In the genomic region with DNA sequence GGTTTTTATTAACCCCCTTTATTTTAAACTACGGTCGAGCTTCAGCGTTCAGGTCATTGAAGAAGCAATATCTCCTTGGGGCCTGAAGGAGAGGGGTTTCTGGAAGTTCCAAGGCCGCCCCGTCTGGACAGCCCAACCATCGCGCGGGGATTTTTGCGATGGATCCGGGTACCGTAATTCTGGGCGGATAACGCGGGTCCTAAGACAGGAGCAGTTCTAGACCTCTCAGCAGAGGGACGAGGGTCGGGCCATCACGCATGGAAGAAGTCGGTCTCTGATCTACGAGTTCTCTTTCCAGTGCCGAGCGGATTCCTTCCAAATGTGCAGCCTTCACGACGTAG, we compare ENCODE assay signal across 8 cellular contexts. TPM values are rescaled to one million over a fixed set of nuclear protein-coding genes. Genes with fewer than 3 reads are reported as not detected.
DNase-seq lines count a peak whose midpoint lies in the region; ATAC-seq and TF ChIP-seq lines count a peak whose summit lies in the region.

No MANE protein-coding gene starts in this region.

- intact Hi-C loops in testis (cut with DNase I; ENCODE audit: low total_unique reads): loop anchor here (5.0 to 10.0 kb wide), 2 partner anchors 36 to 62 kb away; partner anchors contain the start of gene HES7

- no peak overlapping the region for H2BK15ac ChIP-seq in H9 (ENCODE audit: low read depth, low read length)

- H3K27ac Mint-ChIP-seq in H9: no peak overlapping the region

- H3K18ac ChIP-seq in H9 (ENCODE audit: insufficient read length, low read depth, low read length): no peak overlapping the region

- H3K23me2 ChIP-seq in H9 (ENCODE audit: insufficient read length, low read depth, low read length, poor library complexity, severe bottlenecking): peaks cover 19% of the 10 kb centered on the region

- peaks cover 27% of the 10 kb centered on the region for H3F3A ChIP-seq in SU-DHL-6 (ENCODE audit: insufficient read depth)

- no peak for DNase-seq in H9
- no peak for DNase-seq in testis
- no peak for DNase-seq in effector CD8-positive, alpha-beta T cell (lab: John Stamatoyannopoulos, UW)
- no peak for DNase-seq in GM13977 (ENCODE audit: low spot score)

- H3K79me1 ChIP-seq in H9 (ENCODE audit: insufficient read depth, low read depth, low read length, poor library complexity, severe bottlenecking): no peaks in the 10 kb centered on the region

- H2AFZ ChIP-seq in H9 (ENCODE audit: low read length) (no peak overlapping the region), SU-DHL-6 (ENCODE audit: low read depth, low read length, severe bottlenecking) (peak overlapping the region; percentile 85)

- no peak overlapping the region for H3K27ac ChIP-seq in H9 (ENCODE audit: insufficient read length, low read depth, low read length)
- peak overlapping the region; percentile 86 for H3K27ac ChIP-seq in SU-DHL-6 (ENCODE audit: low read depth, low read length)
- no peak overlapping the region for H3K27ac ChIP-seq in iPS-20b (ENCODE audit: low read length)
- H3K27ac ChIP-seq in testis: peak overlapping the region; percentile 96

- ATAC-seq in GM19324 (IDR thresholded peaks at IDR 0.05; ENCODE audit: low FRiP score, unreplicated experiment): no peak
- no peak for ATAC-seq in GM19351 (IDR thresholded peaks at IDR 0.05; ENCODE audit: unreplicated experiment)

- H4K20me1 ChIP-seq in H9 (ENCODE audit: control insufficient read depth, insufficient read depth, insufficient read length) (peaks cover 3% of the 10 kb centered on the region), SU-DHL-6 (ENCODE audit: low read depth, low read length) (no peaks in the 10 kb centered on the region)

- H3K4me2 ChIP-seq in H9 (ENCODE audit: insufficient read depth, insufficient read length, low read length) (peak overlapping the region; percentile 99), SU-DHL-6 (ENCODE audit: low read depth, low read length, poor library complexity, severe bottlenecking) (peak overlapping the region; percentile 78)

- TF ChIP-seq CTCF in H9 (conservative IDR thresholded peaks at IDR 0.05) (no peak), SU-DHL-6 (IDR thresholded peaks at IDR 0.05; ENCODE audit: insufficient read depth, low read length, poor library complexity, severe bottlenecking) (peak; percentile 11), testis (IDR thresholded peaks at IDR 0.05) (peak in 2 of 3 experiments; percentile 24 to 51), GM13977 (IDR thresholded peaks at IDR 0.05; ENCODE audit: extremely low read depth, insufficient read depth, missing control alignments) (no peak)

- H3K14ac ChIP-seq in H9 (ENCODE audit: insufficient read depth, low read length): no peak overlapping the region

- WGBS in H9 (ENCODE audit: extremely low coverage, insufficient read length, low lambda C conversion rate): no CpG with 5 or more reads among the region's 23 CpGs
- WGBS in testis, 2 donors: 0% methylated on average over 17 to 23 of the region's 23 CpGs

- no peaks in the 10 kb centered on the region for H3K9me2 ChIP-seq in SU-DHL-6 (replicated peaks; ENCODE audit: insufficient read depth, low read length)

- no peaks in the 10 kb centered on the region for H3K9me3 ChIP-seq in H9 (ENCODE audit: control insufficient read depth, low read depth, low read length)
- no peaks in the 10 kb centered on the region for H3K9me3 ChIP-seq in SU-DHL-6 (ENCODE audit: insufficient read depth, low read length)
- no peaks in the 10 kb centered on the region for H3K9me3 ChIP-seq in iPS-20b (ENCODE audit: insufficient read depth, low read depth, low read length)
- H3K9me3 ChIP-seq in testis: no peaks in the 10 kb centered on the region

- in situ Hi-C loops in GM13977 (cut with MboI; ENCODE audit: low pct_unique_long_range_greater_than_20kb, low sequenced_read_pairs, unreplicated experiment): no loop called here

- peaks cover 2% of the 10 kb centered on the region; the same call in 1 of the 2 replicates for H3K27me3 ChIP-seq in H9 (ENCODE audit: insufficient read depth, low read length)
- H3K27me3 ChIP-seq in SU-DHL-6 (ENCODE audit: low read length): no peaks in the 10 kb centered on the region
- H3K27me3 ChIP-seq in iPS-20b (ENCODE audit: insufficient read depth, low read length): peaks cover 18% of the 10 kb centered on the region
- H3K27me3 ChIP-seq in testis: no peaks in the 10 kb centered on the region

- H3K4me3 Mint-ChIP-seq in H9: no peak overlapping the region

- no peak overlapping the region for H2BK12ac ChIP-seq in H9 (ENCODE audit: insufficient read length, low read depth, low read length)

- H4K91ac ChIP-seq in H9 (ENCODE audit: insufficient read length, low read depth, low read length): no peak overlapping the region

- H3K36me3 ChIP-seq in SU-DHL-6 (ENCODE audit: low read length) (no peaks in the 10 kb centered on the region), iPS-20b (ENCODE audit: insufficient read depth, low read depth, low read length) (no peaks in the 10 kb centered on the region), testis (ENCODE audit: low read depth, missing control alignments) (no peaks in the 10 kb centered on the region)

- TF ChIP-seq POLR2A in testis (IDR thresholded peaks at IDR 0.05): no peak

- H3K9ac ChIP-seq in H9 (ENCODE audit: extremely low read depth, insufficient read length, low read length): peak overlapping the region; percentile 40
- H3K9ac ChIP-seq in SU-DHL-6 (ENCODE audit: low read length): peak overlapping the region; percentile 75
- H3K9ac ChIP-seq in iPS-20b (ENCODE audit: low read depth, low read length): peak overlapping the region; percentile 82; the same call in 1 of the 2 replicates

- H3K4me1 ChIP-seq in H9 (ENCODE audit: insufficient read depth, low read length): peaks cover 9% of the 10 kb centered on the region; the same call in 1 of the 2 replicates
- H3K4me1 ChIP-seq in iPS-20b (ENCODE audit: insufficient read depth, low read length): peaks cover 12% of the 10 kb centered on the region; the same call in 1 of the 2 replicates
- peaks cover 24% of the 10 kb centered on the region for H3K4me1 ChIP-seq in testis

- peak overlapping the region; percentile 84 for H3K4me3 ChIP-seq in SU-DHL-6 (ENCODE audit: insufficient read depth, low read length, poor library complexity, severe bottlenecking)
- peak overlapping the region; percentile 80 for H3K4me3 ChIP-seq in iPS-20b (ENCODE audit: low read length)
- peak overlapping the region; percentile 74 to 76 for H3K4me3 ChIP-seq in testis

- no peaks in the 10 kb centered on the region for H3K9me3 Mint-ChIP-seq in H9

- H2BK120ac ChIP-seq in H9 (ENCODE audit: low read depth, low read length, poor library complexity, severe bottlenecking): no peak overlapping the region

- H3K23ac ChIP-seq in H9 (ENCODE audit: insufficient read length, low read depth, low read length): no peak overlapping the region

- no peak overlapping the region for H3K56ac ChIP-seq in H9 (ENCODE audit: insufficient read length, low read depth, low read length)

- no peak overlapping the region for H2AK5ac ChIP-seq in H9 (ENCODE audit: insufficient read length, low read length)

- H3K79me2 ChIP-seq in H9 (ENCODE audit: insufficient read depth, low read length) (no peaks in the 10 kb centered on the region), SU-DHL-6 (ENCODE audit: insufficient read depth, low read length) (peaks cover 13% of the 10 kb centered on the region; the same call in 1 of the 2 replicates)

- no peak overlapping the region for H3T11ph ChIP-seq in H9 (ENCODE audit: low read length)

- H3K4ac ChIP-seq in H9 (ENCODE audit: low read depth, low read length): no peak overlapping the region

- H3K4me1 Mint-ChIP-seq in H9: peaks cover 12 to 15% of the 10 kb centered on the region in 2 experiments

- H2BK5ac ChIP-seq in H9 (ENCODE audit: insufficient read length, low read length): no peak overlapping the region

- H2BK20ac ChIP-seq in H9 (ENCODE audit: low read depth, low read length, poor library complexity, severe bottlenecking): no peak overlapping the region

- no peaks in the 10 kb centered on the region; a peak in 1 of 7 replicates for H3K36me3 Mint-ChIP-seq in H9 (ENCODE audit: insufficient read depth in 1 of 3, low read depth in 3 of 3)

- H3K27me3 Mint-ChIP-seq in H9 (ENCODE audit: low read depth): peaks cover 9% of the 10 kb centered on the region

- H4K8ac ChIP-seq in H9 (replicated peaks; ENCODE audit: insufficient read length, low read depth, low read length): no peak overlapping the region

- H4K5ac ChIP-seq in H9 (ENCODE audit: insufficient read length, low read depth, low read length): no peak overlapping the region

RNA-seq across cellular contexts. Expression of gene BORCS6, which starts 3.6 kb away (rescaled TPM):
- total RNA-seq in H9 (2021) (3.1 and 3.4 TPM in 2 replicates), testis (10 to 100 TPM in 1 of 2 donors, 1 to 10 TPM in 1; 8.7 to 10.4 TPM)
- polyA plus RNA-seq in testis (ENCODE audit: insufficient read depth, low read depth, low replicate concordance): 8.5 TPM

RNA-seq across cellular contexts. Expression of gene TMEM107, which starts 10.2 kb away (rescaled TPM):
- total RNA-seq in H9 (2021) (12.7 and 14.3 TPM in 2 replicates), testis (10 to 100 TPM; 17.2 to 23.2 TPM)
- polyA plus RNA-seq in testis (ENCODE audit: insufficient read depth, low read depth, low replicate concordance): 31.8 TPM

RNA-seq across cellular contexts. Expression of gene VAMP2, which starts 23.7 kb away (rescaled TPM):
- total RNA-seq in H9 (2021) (22.8 and 22.9 TPM in 2 replicates), testis (10 to 100 TPM; 66.3 to 76.5 TPM)
- polyA plus RNA-seq in testis (ENCODE audit: insufficient read depth, low read depth, low replicate concordance): 116 TPM

RNA-seq across cellular contexts. Expression of gene AURKB, which starts 24.0 kb away (rescaled TPM):
- total RNA-seq in H9 (2021) (160 and 171 TPM in 2 replicates), testis (1 to 10 TPM; 2.4 to 3.7 TPM)
- 3.2 TPM for polyA plus RNA-seq in testis (ENCODE audit: insufficient read depth, low read depth, low replicate concordance)

RNA-seq across cellular contexts. Expression of gene PER1, which starts 34.2 kb away (rescaled TPM):
- total RNA-seq in H9 (2021) (36.5 and 37.2 TPM in 2 replicates), testis (100 to 1,000 TPM in 1 of 2 donors, 10 to 100 TPM in 1; 96.0 to 119 TPM)
- polyA plus RNA-seq in testis (ENCODE audit: insufficient read depth, low read depth, low replicate concordance): 55.1 TPM

Comparison
In these comparisons a context has a peak if more than half of its experiments do, and no peak if none do; other contexts are left out.
1. H3K27ac ChIP-seq: peak in SU-DHL-6 (single experiment) and testis (2 of 2); none in H9 (single experiment) and iPS-20b (single experiment).
2. CTCF ChIP-seq: peak in SU-DHL-6 (single experiment) and testis (2 of 3); none in H9 (single experiment) and GM13977 (single experiment).
3. Peak in every context shown above with its lines, with median percentiles within 50 percentile points of each other: H3K9ac ChIP-seq and H3K4me3 ChIP-seq.